ENCODE assay signal across 28 cellular contexts in the genomic region with DNA sequence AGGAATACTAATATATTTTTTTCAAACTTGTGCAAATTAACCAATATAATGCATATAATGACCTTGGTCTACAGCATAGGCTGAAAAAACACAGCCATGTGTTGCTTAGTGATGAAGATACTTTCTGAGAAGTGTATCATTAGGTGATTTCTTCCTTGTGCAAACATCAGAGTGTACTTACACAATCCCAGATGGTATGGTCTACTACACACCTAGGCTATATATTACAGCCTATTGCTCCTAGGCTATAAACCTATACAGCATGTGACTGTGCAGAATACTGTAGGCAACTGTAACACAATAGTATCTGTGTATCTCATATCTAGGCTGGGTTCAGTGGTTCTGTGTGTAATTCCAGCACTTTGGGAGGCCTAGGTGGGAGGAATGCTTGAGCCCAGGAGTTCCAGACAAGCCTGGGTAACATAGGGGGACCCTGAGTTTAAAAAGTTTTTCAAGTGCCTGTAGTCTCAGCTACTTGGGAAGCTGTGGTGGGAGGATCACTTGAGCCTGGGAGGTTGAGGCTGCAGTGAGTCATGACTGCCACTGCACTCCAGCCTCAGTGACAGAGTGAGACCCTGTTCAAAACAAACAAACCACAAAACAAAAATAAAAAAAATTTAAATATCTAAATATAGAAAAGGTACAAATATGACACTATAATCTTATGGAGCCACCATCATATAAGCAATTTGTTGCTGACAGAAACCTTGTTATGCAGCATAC.
"Had no signal": no experiment of that assay in that cellular context is flagged by ENCODE, and none has a peak within 500 bp of the region (broad histone marks: within the 10 kb centered on the region; RNA-seq: fewer than 3 reads in every experiment).

No MANE protein-coding gene starts in this region.

- H3K4me3 ChIP-seq: adrenal gland, MG63, Peyer's patch, SJCRH30 had no signal

- H3K36me3 ChIP-seq: adrenal gland, MG63, Peyer's patch, SJCRH30, WERI-Rb-1 had no signal

- DNase-seq: activated CD4-positive, alpha-beta memory T cell treated with anti-CD3 and anti-CD28 coated beads, Interleukin-2, amount 10 ng/mL, durations not matched to agents 7 days and 5 days; activated CD4-positive, alpha-beta T cell treated with anti-CD3 and anti-CD28 coated beads for 36 hours; activated CD4-positive, alpha-beta T cell treated with anti-CD3 and anti-CD28 coated beads, Interleukin-2, amount 50 U/mL, for 1 hour; activated gamma-delta T cell; activated naive CD4-positive, alpha-beta T cell treated with anti-CD3 and anti-CD28 coated beads, Interleukin-2, amount 10 ng/mL, durations not matched to agents 7 days and 5 days; activated naive CD8-positive, alpha-beta T cell treated with anti-CD3 and anti-CD28 coated beads, Interleukin-2, amount 10 ng/mL, durations not matched to agents 7 days and 5 days; activated T-cell treated with anti-CD3 and anti-CD28 coated beads for 4 hours; activated T-cell treated with anti-CD3 and anti-CD28 coated beads, Interleukin-2, amount 50 U/mL, for 48 hours; adrenal gland; anterior cingulate cortex; caudate nucleus; MG63; MV-4-11; NCI-H1092 treated with DMSO at 0.1 percent for 48 hours; NCI-H1436; NCI-H1694 treated with DMSO at 0.1 percent for 48 hours; NCI-H2029 treated with DMSO at 0.1 percent for 48 hours; NCI-H446; NCI-H526; NK-92 treated with Interleukin-12 subunit alpha and Interleukin-12 subunit beta, amount 100 ng/mL, for 24 hours; Peyer's patch; Right ventricle myocardium superior; SJCRH30; SK-N-SH; T-helper 1 cell; WERI-Rb-1 had no signal

- H3K9me3 ChIP-seq: adrenal gland, MG63, Peyer's patch, SJCRH30, SK-N-SH had no signal

- H3K27ac ChIP-seq: adrenal gland, Peyer's patch, RWPE1, SJCRH30, WERI-Rb-1 had no signal

- H3K9me2 ChIP-seq: SK-N-SH had no signal

- H3K9ac ChIP-seq: SK-N-SH had no signal

- ATAC-seq: activated CD4-positive, alpha-beta T cell treated with anti-CD3 and anti-CD28 coated beads for 36 hours; activated T-helper 17 cell treated with anti-CD3 and anti-CD28 coated beads, Interleukin-2, amount 50 U/mL, for 72 hours had no signal

- H3K4me2 ChIP-seq: SK-N-SH had no signal

- H3K4me1 ChIP-seq: adrenal gland, Peyer's patch had no signal

- H3K27me3 ChIP-seq: adrenal gland, MG63, Peyer's patch, SJCRH30 had no signal
